In the genomic region with DNA sequence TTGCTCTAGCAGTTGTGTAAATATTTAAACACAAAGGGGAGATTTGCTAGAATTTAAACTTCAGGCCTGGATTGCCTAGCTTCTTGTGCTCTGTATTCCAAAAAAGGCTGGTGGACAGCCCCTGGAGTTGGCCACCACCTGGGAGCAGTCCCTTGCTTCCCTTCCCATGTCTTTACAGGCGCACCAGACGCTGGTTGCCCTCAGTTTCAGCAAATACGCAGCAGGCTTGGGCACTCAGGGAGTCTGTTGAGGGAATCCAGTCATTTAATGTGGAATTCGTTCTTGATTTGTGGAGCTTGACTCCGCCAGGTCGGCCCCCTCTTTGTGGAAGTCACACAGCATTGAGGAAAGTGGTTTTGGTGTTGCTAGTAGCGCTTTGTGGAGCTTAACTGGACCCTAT, we compare ENCODE assay signal across 25 cellular contexts.
DNase-seq lines count a peak whose midpoint lies in the region; ATAC-seq and TF ChIP-seq lines count a peak whose summit lies in the region.
"Had no signal": no experiment of that assay in that cellular context is flagged by ENCODE, and none has a peak within 500 bp of the region (broad histone marks: within the 10 kb centered on the region; RNA-seq: fewer than 3 reads in every experiment).

No MANE protein-coding gene starts in this region.

- no peaks in the 10 kb centered on the region for H3K27me3 ChIP-seq in GM23248 (replicated peaks; ENCODE audit: insufficient read depth)
- H3K27me3 ChIP-seq: MG63 had no signal

- H3K79me2 ChIP-seq in GM23248 (ENCODE audit: insufficient read depth) = peaks cover 50% of the 10 kb centered on the region

- peaks cover 12% of the 10 kb centered on the region for H3F3A ChIP-seq in GM23248 (ENCODE audit: insufficient read depth)

- H3K4me1 Mint-ChIP-seq in stimulated activated naive CD8-positive, alpha-beta T cell treated with anti-CD3 and anti-CD28 coated beads, Interleukin-15, amount 100 ng/mL, for 72 hours = no peaks in the 10 kb centered on the region
- H3K4me1 Mint-ChIP-seq in CD14-positive monocyte = peaks cover 22% of the 10 kb centered on the region
- H3K4me1 Mint-ChIP-seq: activated B cell treated with CpG ODN at 0.5 μM for 24 hours had no signal

- no peak for ATAC-seq in stimulated activated naive CD8-positive, alpha-beta T cell treated with anti-CD3 and anti-CD28 coated beads, Interleukin-15, amount 100 ng/mL, for 72 hours
- no peak for ATAC-seq in stimulated activated naive CD8-positive, alpha-beta T cell treated with anti-CD3 and anti-CD28 coated beads, Interleukin-15, Interleukin-2, amounts not matched to agents 100 U/mL and 50 U/mL, for 24 hours
- ATAC-seq in sciatic nerve (no peak), HG02840 (IDR thresholded peaks at IDR 0.05; ENCODE audit: low FRiP score, unreplicated experiment) (no peak)
- ATAC-seq: lower lobe of right lung, Panc1 had no signal

- peaks cover 10% of the 10 kb centered on the region; the same call in 1 of the 2 replicates for H4K20me1 ChIP-seq in GM23248 (ENCODE audit: insufficient read depth)

- TF ChIP-seq CTCF in CD14-positive monocyte (IDR thresholded peaks at IDR 0.05) = no peak

- peak overlapping the region; percentile 25 to 30 for H3K27ac Mint-ChIP-seq in stimulated activated naive CD8-positive, alpha-beta T cell treated with anti-CD3 and anti-CD28 coated beads, Interleukin-15, amount 100 ng/mL, for 72 hours
- H3K27ac Mint-ChIP-seq in CD14-positive monocyte = peak overlapping the region in 2 of 7 donors; percentile 74 to 92

- no peak overlapping the region for H3K27ac ChIP-seq in GM23248

- in situ Hi-C loops in GM23248 (cut with MboI) = no loop called here

- peak; percentile 1 for DNase-seq in activated CD8-positive, alpha-beta memory T cell treated with anti-CD3 and anti-CD28 coated beads, Interleukin-2, amount 50 U/mL, for 4 hours
- DNase-seq in activated CD8-positive, alpha-beta memory T cell treated with anti-CD3 and anti-CD28 coated beads, Interleukin-2, amount 50 U/mL, for 48 hours = no peak
- DNase-seq in stimulated activated naive CD8-positive, alpha-beta T cell treated with anti-CD3 and anti-CD28 coated beads, Interleukin-15, amount 100 ng/mL, for 72 hours = no peak
- no peak for DNase-seq in stimulated activated naive CD8-positive, alpha-beta T cell treated with anti-CD3 and anti-CD28 coated beads, Interleukin-15, Interleukin-2, amounts not matched to agents 100 U/mL and 50 U/mL, for 24 hours
- DNase-seq in sciatic nerve (ENCODE audit: low spot score) = peak; percentile 39
- DNase-seq in CD14-positive monocyte (ENCODE audit: low spot score) = no peak
- no peak for DNase-seq in GM23248
- DNase-seq: 8988T; activated B cell treated with CpG ODN at 0.5 μM for 24 hours; activated CD4-positive, alpha-beta T cell treated with anti-CD3 and anti-CD28 coated beads, Interleukin-2, amount 50 U/mL, for 48 hours; activated gamma-delta T cell treated with Interleukin-2 at 50 U/mL for 16 hours; CD4-positive, CD25-positive, alpha-beta regulatory T cell; HCEC 1CT; KG1; lower lobe of right lung; MG63; NCI-H1105 treated with DMSO at 0.1 percent for 48 hours; NCI-H2029; NCI-H526; NK-92 treated with Interleukin-12 subunit alpha and Interleukin-12 subunit beta, amount 100 ng/mL, for 24 hours; stimulated activated CD4-positive, alpha-beta T cell treated with anti-CD3 and anti-CD28 coated beads, Interleukin-2, amount 100 ng/mL, for 24 hours had no signal

- H3K9me2 ChIP-seq in GM23248 (ENCODE audit: insufficient read depth) = no peaks in the 10 kb centered on the region

- H3K4me1 ChIP-seq in GM23248 (ENCODE audit: insufficient read depth) = peaks cover 15% of the 10 kb centered on the region

- H3K9me3 ChIP-seq in GM23248 (ENCODE audit: low read depth) = no peaks in the 10 kb centered on the region
- H3K9me3 ChIP-seq: lower lobe of right lung, MG63 had no signal

- no peak overlapping the region for H3K4me3 ChIP-seq in GM23248
- H3K4me3 ChIP-seq: MG63, smooth muscle cell had no signal

- H3K27me3 Mint-ChIP-seq in stimulated activated naive CD8-positive, alpha-beta T cell treated with anti-CD3 and anti-CD28 coated beads, Interleukin-15, amount 100 ng/mL, for 72 hours = no peaks in the 10 kb centered on the region
- H3K27me3 Mint-ChIP-seq in CD14-positive monocyte (ENCODE audit: low read depth in 3 of 3) = peaks cover 0 to 3% (median 0%) of the 10 kb centered on the region in 3 donors
- H3K27me3 Mint-ChIP-seq: activated B cell treated with CpG ODN at 0.5 μM for 24 hours; brain; CD4-positive, CD25-positive, alpha-beta regulatory T cell had no signal

- no peak overlapping the region for H3K9ac ChIP-seq in GM23248

- no peak overlapping the region for H3K4me2 ChIP-seq in GM23248 (ENCODE audit: unreplicated experiment)

- no peaks in the 10 kb centered on the region for H3K9me3 Mint-ChIP-seq in stimulated activated naive CD8-positive, alpha-beta T cell treated with anti-CD3 and anti-CD28 coated beads, Interleukin-15, amount 100 ng/mL, for 72 hours
- H3K9me3 Mint-ChIP-seq in CD14-positive monocyte = no peaks in the 10 kb centered on the region
- H3K9me3 Mint-ChIP-seq: activated B cell treated with CpG ODN at 0.5 μM for 24 hours; brain; CD4-positive, CD25-positive, alpha-beta regulatory T cell had no signal

- H3K4me3 Mint-ChIP-seq in stimulated activated naive CD8-positive, alpha-beta T cell treated with anti-CD3 and anti-CD28 coated beads, Interleukin-15, amount 100 ng/mL, for 72 hours = no peak overlapping the region
- H3K4me3 Mint-ChIP-seq in CD14-positive monocyte = no peak overlapping the region
- H3K4me3 Mint-ChIP-seq: activated B cell treated with CpG ODN at 0.5 μM for 24 hours; brain; CD4-positive, CD25-positive, alpha-beta regulatory T cell had no signal

- peaks cover 86 to 99% of the 10 kb centered on the region in 2 donors for H3K36me3 Mint-ChIP-seq in CD14-positive monocyte

- H2AFZ ChIP-seq in GM23248 = no peak overlapping the region

- H3K36me3 ChIP-seq in GM23248 (ENCODE audit: low read depth) = peaks cover 2% of the 10 kb centered on the region; the same call in 1 of the 2 replicates
- H3K36me3 ChIP-seq: MG63 had no signal

- intact Hi-C loops in sciatic nerve (cut with DNase I) = no loop called here
- intact Hi-C loops in CD14-positive monocyte (cut with micrococcal nuclease) = no loop called here

- 97 to 99% methylated on average over 7 of the region's 7 CpGs for WGBS in GM23248 (ENCODE audit: low coverage in 1 of 2, low lambda C conversion rate in 2 of 2, missing lambda C conversion rate in 2 of 2), 2 experiments

Comparison
In these comparisons a context has a peak if more than half of its experiments do, and no peak if none do; other contexts are left out.
1. DNase-seq: peak in activated CD8-positive, alpha-beta memory T cell treated with anti-CD3 and anti-CD28 coated beads, Interleukin-2, amount 50 U/mL, for 4 hours (single experiment) and sciatic nerve (single experiment); none in activated CD8-positive, alpha-beta memory T cell treated with anti-CD3 and anti-CD28 coated beads, Interleukin-2, amount 50 U/mL, for 48 hours (single experiment), stimulated activated naive CD8-positive, alpha-beta T cell treated with anti-CD3 and anti-CD28 coated beads, Interleukin-15, amount 100 ng/mL, for 72 hours (0 of 2), stimulated activated naive CD8-positive, alpha-beta T cell treated with anti-CD3 and anti-CD28 coated beads, Interleukin-15, Interleukin-2, amounts not matched to agents 100 U/mL and 50 U/mL, for 24 hours (single experiment), CD14-positive monocyte (single experiment) and GM23248 (single experiment).